Comparison of ENCODE assay signal across 9 cellular contexts in the genomic region with DNA sequence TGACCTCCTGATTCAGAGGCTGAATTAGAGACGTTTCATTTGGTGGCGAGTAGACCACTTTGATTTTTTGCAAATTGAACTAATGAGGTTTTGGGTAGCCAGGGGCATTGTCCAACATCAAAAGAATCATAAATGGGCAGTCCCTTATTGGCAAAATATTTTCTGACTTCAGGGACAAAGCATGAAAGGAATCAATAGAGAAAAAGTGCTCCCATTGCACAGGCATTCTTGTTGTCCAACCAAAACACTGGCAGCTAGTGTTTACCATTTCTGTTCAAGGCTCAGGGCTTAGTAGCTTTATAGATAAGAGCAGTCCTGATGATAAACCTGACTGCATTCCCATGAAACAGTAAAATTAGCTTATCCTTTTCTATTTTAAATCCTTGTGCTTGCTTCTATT. TPM values are rescaled to one million over a fixed set of nuclear protein-coding genes. Genes with fewer than 3 reads are reported as not detected.
"Had no signal": no experiment of that assay in that cellular context is flagged by ENCODE, and none has a peak within 500 bp of the region (broad histone marks: within the 10 kb centered on the region; RNA-seq: fewer than 3 reads in every experiment).

No MANE protein-coding gene starts in this region.

- H3K4me1 ChIP-seq: HAP-1 had no signal

- H3K9me3 ChIP-seq: HAP-1 had no signal

- H3K4me3 ChIP-seq: GM23248, HAP-1 had no signal

- DNase-seq: GM23248, GOT3, H7, HFFc6 had no signal

- ATAC-seq: HCT116 had no signal

- H3K27ac ChIP-seq: GM23248, HL-60 had no signal

- H2AFZ ChIP-seq: GM23248 had no signal

- H3K9ac ChIP-seq: GM23248 had no signal

- H3K36me3 ChIP-seq: HAP-1 had no signal

RNA-seq across cellular contexts. Expression of gene CARD16, which starts 6.4 kb away (rescaled TPM):
- total RNA-seq: GM23248, H7 had no signal
- polyA plus RNA-seq: GM23248 had no signal

RNA-seq across cellular contexts. Expression of gene CASP1, which starts 16.6 kb away (rescaled TPM):
- total RNA-seq: H7 had no signal

RNA-seq across cellular contexts. Expression of gene CASP5, which starts 28.6 kb away (rescaled TPM):
- total RNA-seq: GM23248, H4, H7, HFFc6, HT1080 had no signal
- polyA plus RNA-seq: GM23248 had no signal
